9 cellular contexts compared by ENCODE assay signal in genomic region chr2:88857951-88858406, GRCh38.
DNase-seq lines count a peak whose midpoint lies in the region; ATAC-seq, FAIRE-seq and TF ChIP-seq lines count a peak whose summit lies in the region.
"Had no signal": no experiment of that assay in that cellular context is flagged by ENCODE, and none has a peak within 500 bp of the region (broad histone marks: within the 10 kb centered on the region; RNA-seq: fewer than 3 reads in every experiment).

No MANE protein-coding gene starts in this region.

- no peaks in the 10 kb centered on the region for H3K4me1 ChIP-seq in GM12878 (ENCODE audit: control insufficient read depth, insufficient read depth, low read length)

- no peaks in the 10 kb centered on the region for H3K27me3 ChIP-seq in GM12878 (replicated peaks in 1 of 2; ENCODE audit: control insufficient read depth in 2 of 2, insufficient read depth in 2 of 2, low read length in 1 of 2)
- H3K27me3 ChIP-seq in dorsolateral prefrontal cortex = peaks cover 0 to 17% (median 2%) of the 10 kb centered on the region in 45 donors

- no peak overlapping the region for H2AFZ ChIP-seq in GM12878 (ENCODE audit: control insufficient read depth, low read depth, low read length)

- H3K79me2 ChIP-seq in GM12878 (ENCODE audit: control insufficient read depth, insufficient read depth, low read length) = no peaks in the 10 kb centered on the region; the same call in 1 of the 2 replicates

- peak; percentile 42; the same call in 1 of the 2 replicates for TF ChIP-seq POLR2A in GM12878 (IDR thresholded peaks at IDR 0.05; ENCODE audit: low read depth, low read length)

- in situ Hi-C loops in GM12878 (cut with MboI) = no loop called here

- no peak overlapping the region for H3K4me2 ChIP-seq in GM12878 (ENCODE audit: control insufficient read depth, insufficient read depth)

- ATAC-seq in HG03442 (IDR thresholded peaks at IDR 0.05; ENCODE audit: unreplicated experiment) = peak; percentile 40
- no peak for ATAC-seq in GM12878
- ATAC-seq in GM21390 (IDR thresholded peaks at IDR 0.05; ENCODE audit: unreplicated experiment) = no peak

- H3K27ac ChIP-seq in GM12878 (ENCODE audit: control insufficient read depth, insufficient read depth) (peak overlapping the region; percentile 44), dorsolateral prefrontal cortex (no peak overlapping the region)
- H3K27ac ChIP-seq: 22Rv1 had no signal

- peak; percentile 42 for DNase-seq in DMS53 (lab: John Stamatoyannopoulos, UW)
- no peak for DNase-seq in DMS53 treated with DMSO at 0.1 percent for 48 hours (lab: John Stamatoyannopoulos, UW; ENCODE audit: unreplicated experiment)
- DNase-seq in GM12878 (ENCODE audit: low read depth, low spot score) = no peak
- DNase-seq in pulmonary artery endothelial cell (ENCODE audit: low read depth, low spot score) = peak; percentile 54
- no peak for DNase-seq in dorsolateral prefrontal cortex
- no peak for DNase-seq in UCSD-AML1 (lab: John Stamatoyannopoulos, UW; ENCODE audit: unreplicated experiment)

- TF ChIP-seq RAD21 in GM12878 (IDR thresholded peaks at IDR 0.05; ENCODE audit: insufficient read depth, low read depth, low read length) = no peak

- CTCF ChIA-PET in GM12878 (lab: Yijun Ruan, JAX) = no interaction called here

- no peaks in the 10 kb centered on the region for H3K9me3 ChIP-seq in GM12878 (replicated peaks; ENCODE audit: control insufficient read depth, insufficient read depth, low read length)

- no TSS peak for BruUV-seq in GM12878 (replicated peaks; lab: Mats Ljungman, UMichigan)

- SMC1A ChIA-PET in GM12878 (lab: Charles Lee; ENCODE audit: uncharacterized antibody, unreplicated experiment) = no interaction called here

- no peak for TF ChIP-seq EP300 in GM12878 (IDR thresholded peaks at IDR 0.05; ENCODE audit: borderline replicate concordance in 1 of 2, control insufficient read depth in 1 of 2, low read depth in 2 of 2, low read length in 2 of 2)

- WGBS in GM12878 (ENCODE audit: insufficient coverage, insufficient replicate concordance, low lambda C conversion rate, missing lambda C conversion rate) = 2% methylated on average over 6 of the region's 7 CpGs

- POLR2A ChIA-PET in GM12878 (lab: Charles Lee) = no interaction called here

- H3K9ac ChIP-seq in GM12878 (ENCODE audit: control insufficient read depth, insufficient read depth, low read length) = peak overlapping the region; percentile 58

- intact Hi-C loops in GM12878 (cut with micrococcal nuclease; ENCODE audit: unreplicated experiment) = no loop called here
- intact Hi-C loops in dorsolateral prefrontal cortex (cut with DNase I) = no loop called here

- no peaks in the 10 kb centered on the region for H4K20me1 ChIP-seq in GM12878 (ENCODE audit: control insufficient read depth, insufficient read depth)

- H3K4me3 ChIP-seq in GM12878 = no peak overlapping the region
- no peak overlapping the region for H3K4me3 ChIP-seq in dorsolateral prefrontal cortex

- FAIRE-seq in GM12878 (lab: Jason Lieb, UNC) = no peak

- no peaks in the 10 kb centered on the region for H3K36me3 ChIP-seq in GM12878 (ENCODE audit: control insufficient read depth in 2 of 2, insufficient read depth in 2 of 2, low read length in 1 of 2)

- TF ChIP-seq CTCF in GM12878 (IDR thresholded peaks at IDR 0.05 in 2 of 3, conservative IDR thresholded peaks at IDR 0.05 in 1 of 3; ENCODE audit: control insufficient read depth in 2 of 3, extremely low read depth in 1 of 3, insufficient read depth in 1 of 3, low read depth in 3 of 3, low read length in 3 of 3) (no peak), dorsolateral prefrontal cortex (IDR thresholded peaks at IDR 0.05 in 54 of 56, conservative IDR thresholded peaks at IDR 0.05 in 2 of 56; ENCODE audit: low read depth in 1 of 56, partially characterized antibody in 56 of 56) (no peak)

- RAD21 ChIA-PET in GM12878 (lab: Charles Lee; ENCODE audit: unreplicated experiment) = no interaction called here

TF ChIP-seq in GM12878, 131 proteins besides CTCF, POLR2A, EP300 and RAD21:
- TF ChIP-seq SIN3A (IDR thresholded peaks at IDR 0.05; ENCODE audit: low read depth, low read length) = no peak
- no peak for TF ChIP-seq KLF5 (IDR thresholded peaks at IDR 0.05; ENCODE audit: partially characterized antibody)

Comparison
In these comparisons a context has a peak if more than half of its experiments do, and no peak if none do; other contexts are left out.
1. DNase-seq: peak in DMS53 (single experiment) and pulmonary artery endothelial cell (single experiment); none in DMS53 treated with DMSO at 0.1 percent for 48 hours (single experiment), GM12878 (single experiment), dorsolateral prefrontal cortex (0 of 10) and UCSD-AML1 (single experiment).